In genomic region chr3:178284180-178284579, GRCh38 we compare ENCODE assay signal across 27 cellular contexts.
"Had no signal": no experiment of that assay in that cellular context is flagged by ENCODE, and none has a peak within 500 bp of the region (broad histone marks: within the 10 kb centered on the region; RNA-seq: fewer than 3 reads in every experiment).

No MANE protein-coding gene starts in this region.

- DNase-seq: activated CD4-positive, alpha-beta T cell treated with anti-CD3 and anti-CD28 coated beads, Interleukin-2, amount 10 ng/mL, durations not matched to agents 24 days and 14 days; activated CD4-positive, alpha-beta T cell treated with anti-CD3 and anti-CD28 coated beads, Interleukin-2, amount 50 U/mL, for 48 hours; activated CD8-positive, alpha-beta T cell treated with anti-CD3 and anti-CD28 coated beads, Interleukin-2, amount 10 ng/mL, durations not matched to agents 7 days and 5 days; activated gamma-delta T cell treated with Interleukin-2 at 50 U/mL for 16 hours; activated naive CD4-positive, alpha-beta T cell treated with anti-CD3 and anti-CD28 coated beads for 36 hours; activated T-cell treated with anti-CD3 and anti-CD28 coated beads, Interleukin-2, amount 50 U/mL, for 24 hours; amniotic stem cell; aorta; brain microvascular endothelial cell; Karpas-422; KBM-7; NCI-H1048; NCI-H1105 treated with DMSO at 0.1 percent for 48 hours; NCI-H1436; NCI-H1694; NCI-H1930; NCI-H2081 treated with DMSO at 0.1 percent for 48 hours; NCI-H345; NCI-H524 treated with DMSO at 0.1 percent for 48 hours; SHP77; SJCRH30; SK-N-SH had no signal

- ATAC-seq: activated CD8-positive, alpha-beta T cell treated with anti-CD3 and anti-CD28 coated beads, Interleukin-2, amount 10 ng/mL, durations not matched to agents 7 days and 5 days; activated naive CD4-positive, alpha-beta T cell treated with anti-CD3 and anti-CD28 coated beads, Interleukin-2, amount 50 U/mL, for 72 hours; Panc1 had no signal

- H3K27me3 ChIP-seq: brain microvascular endothelial cell, SJCRH30 had no signal

- H3K27ac ChIP-seq: brain microvascular endothelial cell, SJCRH30 had no signal

- H3K4me3 Mint-ChIP-seq: activated CD4-positive, alpha-beta T cell treated with anti-CD3 and anti-CD28 coated beads, Interleukin-2, amount 10 ng/mL, durations not matched to agents 24 days and 14 days; activated CD8-positive, alpha-beta T cell treated with anti-CD3 and anti-CD28 coated beads, Interleukin-2, amount 10 ng/mL, durations not matched to agents 7 days and 5 days; activated naive CD4-positive, alpha-beta T cell treated with anti-CD3 and anti-CD28 coated beads for 36 hours; activated T-cell treated with anti-CD3 and anti-CD28 coated beads, Interleukin-2, amount 50 U/mL, for 24 hours; T-helper 1 cell treated with Interleukin-12 subunit alpha and Interleukin-12 subunit beta and Interleukin-4 antibody, amounts not matched to agents 30 μg/mL and 1 μg/mL, for 36 hours; T-helper 2 cell treated with Interferon-gamma antibody and Interleukin-4, amounts not matched to agents 5 μg/mL and 100 μg/mL, for 36 hours had no signal

- H3K27ac Mint-ChIP-seq: activated CD4-positive, alpha-beta T cell treated with anti-CD3 and anti-CD28 coated beads, Interleukin-2, amount 10 ng/mL, durations not matched to agents 24 days and 14 days; activated CD8-positive, alpha-beta T cell treated with anti-CD3 and anti-CD28 coated beads, Interleukin-2, amount 10 ng/mL, durations not matched to agents 7 days and 5 days; activated naive CD4-positive, alpha-beta T cell treated with anti-CD3 and anti-CD28 coated beads for 36 hours; activated naive CD4-positive, alpha-beta T cell treated with anti-CD3 and anti-CD28 coated beads, Interleukin-2, amount 50 U/mL, for 72 hours; activated T-cell treated with anti-CD3 and anti-CD28 coated beads, Interleukin-2, amount 50 U/mL, for 24 hours; activated T-helper 2 cell treated with anti-CD3 and anti-CD28 coated beads, Interferon-gamma antibody, Interleukin-2, Interleukin-4, amounts not matched to agents 10 μg/mL and 5 μg/mL and 100 μg/mL, durations not matched to agents 14 hours and 24 hours and 36 hours; T-helper 1 cell treated with Interleukin-12 subunit alpha and Interleukin-12 subunit beta and Interleukin-4 antibody, amounts not matched to agents 30 μg/mL and 1 μg/mL, for 36 hours; T-helper 2 cell treated with Interferon-gamma antibody and Interleukin-4, amounts not matched to agents 5 μg/mL and 100 μg/mL, for 36 hours had no signal

- H3K36me3 ChIP-seq: brain microvascular endothelial cell, SJCRH30 had no signal

- H3K4me3 ChIP-seq: SJCRH30 had no signal

- H3K27me3 Mint-ChIP-seq: activated CD4-positive, alpha-beta T cell treated with anti-CD3 and anti-CD28 coated beads, Interleukin-2, amount 10 ng/mL, durations not matched to agents 24 days and 14 days; activated T-cell treated with anti-CD3 and anti-CD28 coated beads, Interleukin-2, amount 50 U/mL, for 24 hours had no signal

- H3K4me1 Mint-ChIP-seq: activated CD4-positive, alpha-beta T cell treated with anti-CD3 and anti-CD28 coated beads, Interleukin-2, amount 10 ng/mL, durations not matched to agents 24 days and 14 days had no signal
